Comparison of ENCODE assay signal across 17 cellular contexts in the genomic region with DNA sequence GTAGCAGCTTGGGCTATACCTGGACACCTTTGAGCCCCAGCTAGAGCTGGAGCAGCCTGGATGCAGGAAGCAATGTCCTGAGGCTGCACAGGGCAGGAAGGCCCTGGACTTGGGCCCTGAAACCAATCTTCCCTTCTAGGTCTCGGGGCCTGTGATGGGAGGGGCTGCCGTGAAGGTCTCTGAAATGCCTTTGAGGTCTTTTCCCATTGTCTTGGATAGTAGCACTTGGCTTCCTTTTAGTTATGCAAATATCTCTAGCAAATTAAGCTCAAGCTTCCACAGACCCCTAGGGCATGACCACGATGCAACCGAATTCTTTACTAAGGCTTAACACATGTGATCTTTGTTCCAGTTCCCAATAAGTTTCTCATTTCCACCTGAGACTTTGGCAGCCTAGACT. TPM values are rescaled to one million over a fixed set of nuclear protein-coding genes. Genes with fewer than 3 reads are reported as not detected.
"Had no signal": no experiment of that assay in that cellular context is flagged by ENCODE, and none has a peak within 500 bp of the region (broad histone marks: within the 10 kb centered on the region; RNA-seq: fewer than 3 reads in every experiment).

No MANE protein-coding gene starts in this region.

- ATAC-seq: activated CD8-positive, alpha-beta T cell treated with anti-CD3 and anti-CD28 coated beads for 36 hours; left lobe of liver; naive thymus-derived CD8-positive, alpha-beta T cell; stimulated activated naive CD8-positive, alpha-beta T cell treated with anti-CD3 and anti-CD28 coated beads, Interleukin-15, amount 100 ng/mL, for 72 hours had no signal

- H3K79me2 ChIP-seq: parathyroid adenoma had no signal

- H3K4me1 ChIP-seq: adrenal gland, esophagus muscularis mucosa, parathyroid adenoma had no signal

- H3K27me3 Mint-ChIP-seq: activated B cell treated with CpG ODN at 0.5 μM for 24 hours had no signal

- H3K9me3 ChIP-seq: adrenal gland had no signal

- H3K27ac Mint-ChIP-seq: activated B cell treated with CpG ODN at 0.5 μM for 24 hours; activated CD8-positive, alpha-beta T cell treated with anti-CD3 and anti-CD28 coated beads for 36 hours; activated naive CD4-positive, alpha-beta T cell treated with anti-CD3 and anti-CD28 coated beads, Interleukin-2, amount 50 U/mL, for 24 hours; naive thymus-derived CD8-positive, alpha-beta T cell; stimulated activated naive CD8-positive, alpha-beta T cell treated with anti-CD3 and anti-CD28 coated beads, Interleukin-15, amount 100 ng/mL, for 72 hours; type B pancreatic cell had no signal

- H3K9ac ChIP-seq: parathyroid adenoma had no signal

- H2AFZ ChIP-seq: parathyroid adenoma had no signal

- H3K36me3 Mint-ChIP-seq: activated naive CD4-positive, alpha-beta T cell treated with anti-CD3 and anti-CD28 coated beads, Interleukin-2, amount 50 U/mL, for 24 hours; type B pancreatic cell had no signal

- H3K27ac ChIP-seq: adrenal gland, cardiac muscle cell, esophagus muscularis mucosa, parathyroid adenoma had no signal

- H3K4me3 ChIP-seq: adrenal gland, cardiac muscle cell, esophagus muscularis mucosa had no signal

- H3K4me1 Mint-ChIP-seq: activated B cell treated with CpG ODN at 0.5 μM for 24 hours; activated naive CD4-positive, alpha-beta T cell treated with anti-CD3 and anti-CD28 coated beads, Interleukin-2, amount 50 U/mL, for 24 hours; naive thymus-derived CD8-positive, alpha-beta T cell; stimulated activated naive CD8-positive, alpha-beta T cell treated with anti-CD3 and anti-CD28 coated beads, Interleukin-15, amount 100 ng/mL, for 72 hours had no signal

- DNase-seq: activated B cell treated with CpG ODN at 0.5 μM for 24 hours; activated CD4-positive, alpha-beta T cell treated with anti-CD3 and anti-CD28 coated beads for 48 hours; activated CD8-positive, alpha-beta T cell treated with anti-CD3 and anti-CD28 coated beads for 36 hours; activated effector memory CD4-positive, alpha-beta T cell treated with anti-CD3 and anti-CD28 coated beads, Interleukin-2, amount 50 U/mL, for 16 hours; activated T-cell treated with anti-CD3 and anti-CD28 coated beads, Interleukin-2, amount 50 U/mL, for 48 hours; adrenal gland; stimulated activated CD4-positive, alpha-beta T cell treated with anti-CD3 and anti-CD28 coated beads, Interleukin-1b, Interleukin-23, amount 100 ng/mL, for 48 hours; stimulated activated naive CD8-positive, alpha-beta T cell treated with anti-CD3 and anti-CD28 coated beads, Interleukin-15, amount 100 ng/mL, for 72 hours had no signal

- H3K36me3 ChIP-seq: adrenal gland, cardiac muscle cell, esophagus muscularis mucosa had no signal

- H3K27me3 ChIP-seq: adrenal gland, cardiac muscle cell had no signal

- H3K4me3 Mint-ChIP-seq: activated B cell treated with CpG ODN at 0.5 μM for 24 hours; activated CD8-positive, alpha-beta T cell treated with anti-CD3 and anti-CD28 coated beads for 36 hours; activated naive CD4-positive, alpha-beta T cell treated with anti-CD3 and anti-CD28 coated beads, Interleukin-2, amount 50 U/mL, for 24 hours; naive thymus-derived CD8-positive, alpha-beta T cell; stimulated activated naive CD8-positive, alpha-beta T cell treated with anti-CD3 and anti-CD28 coated beads, Interleukin-15, amount 100 ng/mL, for 72 hours; type B pancreatic cell had no signal

RNA-seq across cellular contexts. Expression of gene LINC01488, which starts 40.0 kb away (rescaled TPM):
- total RNA-seq: activated B cell treated with CpG ODN at 0.5 μM for 24 hours; activated CD8-positive, alpha-beta T cell treated with anti-CD3 and anti-CD28 coated beads for 36 hours; adrenal gland; esophagus muscularis mucosa; mucosa of gallbladder; naive thymus-derived CD8-positive, alpha-beta T cell; temporal lobe had no signal
- polyA plus RNA-seq: adrenal gland; naive thymus-derived CD8-positive, alpha-beta T cell had no signal
